ENCODE assay signal across 8 cellular contexts in genomic region chr2:69916151-69916550, GRCh38. TPM values are rescaled to one million over a fixed set of nuclear protein-coding genes. Genes with fewer than 3 reads are reported as not detected.
A peak's percentile ranks its signal among the peaks of the same experiment; 100 is the strongest.
DNase-seq lines count a peak whose midpoint lies in the region; ATAC-seq, FAIRE-seq and TF ChIP-seq lines count a peak whose summit lies in the region.

No MANE protein-coding gene starts in this region.

- no peak overlapping the region for H2AFZ ChIP-seq in astrocyte (ENCODE audit: low read depth, low read length)

- H3K27me3 ChIP-seq in astrocyte (ENCODE audit: insufficient read depth, low read length) (no peaks in the 10 kb centered on the region), upper lobe of right lung (no peaks in the 10 kb centered on the region)

- H3K4me2 ChIP-seq in astrocyte (ENCODE audit: low read length): peak overlapping the region; percentile 91

- peaks cover 44% of the 10 kb centered on the region for H3K4me1 Mint-ChIP-seq in activated naive CD4-positive, alpha-beta T cell treated with anti-CD3 and anti-CD28 coated beads, Interleukin-2, amount 50 U/mL, for 24 hours
- H3K4me1 Mint-ChIP-seq in astrocyte (ENCODE audit: low read depth, unreplicated experiment) (peaks cover 23% of the 10 kb centered on the region), memory B cell (peaks cover 16% of the 10 kb centered on the region)

- TF ChIP-seq CTCF in astrocyte (IDR thresholded peaks at IDR 0.05; ENCODE audit: insufficient read depth, low read depth, low read length) (no peak), upper lobe of right lung (IDR thresholded peaks at IDR 0.05) (no peak)

- no peak for DNase-seq in activated naive CD4-positive, alpha-beta T cell treated with Interleukin-2 at 50 U/mL for 16 hours
- DNase-seq in astrocyte (ENCODE audit: low read depth): no peak
- no peak for DNase-seq in memory B cell (ENCODE audit: low spot score in 2 of 2)
- DNase-seq in upper lobe of right lung: no peak
- no peak for DNase-seq in NCI-H187 treated with DMSO at 0.1 percent for 48 hours (lab: John Stamatoyannopoulos, UW)
- no peak for DNase-seq in NCI-H2227 treated with DMSO at 0.1 percent for 48 hours (lab: John Stamatoyannopoulos, UW)
- no peak for DNase-seq in NCI-H146 treated with DMSO at 0.1 percent for 48 hours (lab: John Stamatoyannopoulos, UW; ENCODE audit: unreplicated experiment)

- H3K36me3 ChIP-seq in astrocyte (ENCODE audit: insufficient read depth, low read length): no peaks in the 10 kb centered on the region
- H3K36me3 ChIP-seq in upper lobe of right lung: peaks cover 17% of the 10 kb centered on the region

- H4K20me1 ChIP-seq in astrocyte (ENCODE audit: insufficient read depth, low read length): no peaks in the 10 kb centered on the region

- ATAC-seq in memory B cell (ENCODE audit: low read depth) (no peak), upper lobe of right lung (no peak)

- H3K27ac ChIP-seq in astrocyte (ENCODE audit: low read depth, low read length) (peak overlapping the region; percentile 79), upper lobe of right lung (peak overlapping the region; percentile 84)

- no peaks in the 10 kb centered on the region for H3K9me3 Mint-ChIP-seq in activated naive CD4-positive, alpha-beta T cell treated with anti-CD3 and anti-CD28 coated beads, Interleukin-2, amount 50 U/mL, for 24 hours
- no peaks in the 10 kb centered on the region for H3K9me3 Mint-ChIP-seq in astrocyte (ENCODE audit: unreplicated experiment)
- H3K9me3 Mint-ChIP-seq in memory B cell: no peaks in the 10 kb centered on the region

- no peaks in the 10 kb centered on the region for H3K27me3 Mint-ChIP-seq in activated naive CD4-positive, alpha-beta T cell treated with anti-CD3 and anti-CD28 coated beads, Interleukin-2, amount 50 U/mL, for 24 hours
- H3K27me3 Mint-ChIP-seq in astrocyte (ENCODE audit: low read depth, unreplicated experiment) (no peaks in the 10 kb centered on the region), memory B cell (no peaks in the 10 kb centered on the region)

- H3K9me3 ChIP-seq in astrocyte (ENCODE audit: insufficient read depth, low read depth, low read length): no peaks in the 10 kb centered on the region
- no peaks in the 10 kb centered on the region for H3K9me3 ChIP-seq in upper lobe of right lung

- H3K36me3 Mint-ChIP-seq in activated naive CD4-positive, alpha-beta T cell treated with anti-CD3 and anti-CD28 coated beads, Interleukin-2, amount 50 U/mL, for 24 hours: no peaks in the 10 kb centered on the region
- H3K36me3 Mint-ChIP-seq in astrocyte (ENCODE audit: low read depth, unreplicated experiment) (no peaks in the 10 kb centered on the region), memory B cell (peaks cover 10% of the 10 kb centered on the region)

- peak overlapping the region; percentile 73 for H3K4me3 ChIP-seq in astrocyte (ENCODE audit: insufficient read depth, low read depth, low read length)
- peak overlapping the region; percentile 79 for H3K4me3 ChIP-seq in upper lobe of right lung

- peak overlapping the region; percentile 87 for H3K9ac ChIP-seq in astrocyte (ENCODE audit: low read length)

- H3K79me2 ChIP-seq in astrocyte (ENCODE audit: insufficient read depth, low read length): peaks cover 31% of the 10 kb centered on the region

- intact Hi-C loops in upper lobe of right lung (cut with DNase I): loop anchor here (10.0 kb wide), 1 partner anchor 389 kb away; the partner anchor contains the start of gene FAM136A

- peak overlapping the region; percentile 86 for H3K4me3 Mint-ChIP-seq in activated naive CD4-positive, alpha-beta T cell treated with anti-CD3 and anti-CD28 coated beads, Interleukin-2, amount 50 U/mL, for 24 hours
- H3K4me3 Mint-ChIP-seq in astrocyte (ENCODE audit: unreplicated experiment): peak overlapping the region; percentile 88
- peak overlapping the region; percentile 61 for H3K4me3 Mint-ChIP-seq in memory B cell

- H3K4me1 ChIP-seq in astrocyte (ENCODE audit: insufficient read depth, low read length) (peaks cover 19% of the 10 kb centered on the region), upper lobe of right lung (peaks cover 4% of the 10 kb centered on the region)

- no peak for FAIRE-seq in astrocyte (lab: Jason Lieb, UNC)

- peak overlapping the region; percentile 62 for H3K27ac Mint-ChIP-seq in activated naive CD4-positive, alpha-beta T cell treated with anti-CD3 and anti-CD28 coated beads, Interleukin-2, amount 50 U/mL, for 24 hours
- H3K27ac Mint-ChIP-seq in astrocyte (ENCODE audit: unreplicated experiment) (peak overlapping the region; percentile 78), memory B cell (peak overlapping the region; percentile 45)

RNA-seq across cellular contexts. Expression of gene MXD1, which starts 1.2 kb away (rescaled TPM):
- total RNA-seq in astrocyte: 26.2 and 29.2 TPM in 2 replicates
- 21.3 TPM for total RNA-seq in upper lobe of right lung

RNA-seq across cellular contexts. Expression of gene SNRNP27, which starts 22.4 kb away (rescaled TPM):
- total RNA-seq in astrocyte: 67.7 and 69.3 TPM in 2 replicates
- 41.0 TPM for total RNA-seq in upper lobe of right lung

RNA-seq across cellular contexts. Expression of gene ASPRV1, which starts 45.3 kb away (rescaled TPM):
- total RNA-seq in astrocyte (0.23 and 0.26 TPM in 2 replicates), upper lobe of right lung (2.1 TPM)
